In the genomic region with DNA sequence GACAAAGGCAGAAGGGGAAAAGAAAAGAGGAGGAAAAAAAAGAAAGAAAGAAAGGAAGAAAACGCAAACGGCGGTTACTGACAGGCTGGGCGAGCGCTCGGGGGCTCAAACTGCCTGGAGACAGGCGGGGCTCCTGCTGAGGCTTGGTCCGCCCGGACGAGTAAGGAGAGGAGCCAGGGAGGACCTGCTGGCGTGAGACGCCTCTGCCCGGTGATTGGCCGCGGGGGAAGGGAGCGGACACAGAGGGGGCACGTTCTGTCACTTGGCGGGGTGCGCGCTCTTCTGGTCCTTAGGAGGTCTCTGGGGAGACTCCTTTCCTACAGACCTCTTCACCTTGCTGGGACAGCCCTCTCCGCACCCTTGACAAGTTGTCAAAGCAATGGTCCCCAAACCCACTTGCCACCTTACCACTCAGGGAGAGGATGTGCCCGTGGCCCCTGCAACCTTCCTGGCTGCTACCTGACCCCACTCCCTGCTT, we compare ENCODE assay signal across 8 cellular contexts. TPM values are rescaled to one million over a fixed set of nuclear protein-coding genes. Genes with fewer than 3 reads are reported as not detected.
DNase-seq lines count a peak whose midpoint lies in the region; ATAC-seq and TF ChIP-seq lines count a peak whose summit lies in the region.

No MANE protein-coding gene starts in this region.

- peak overlapping the region; percentile 94 for H3K4me3 ChIP-seq in cardiac muscle cell
- H3K4me3 ChIP-seq in sigmoid colon, result peak overlapping the region; percentile 37 to 72 (median 68)

- no peaks in the 10 kb centered on the region for H3K27me3 ChIP-seq in cardiac muscle cell
- peaks cover 0 to 11% (median 0%) of the 10 kb centered on the region in 3 donors for H3K27me3 ChIP-seq in sigmoid colon

- intact Hi-C loops in sigmoid colon (cut with DNase I), result loop anchor here (2.0 to 5.0 kb wide), 2 partner anchors 96 to 446 kb away; partner anchors contain the start of gene GPBP1L1

- ATAC-seq in GM19463 (IDR thresholded peaks at IDR 0.05; ENCODE audit: unreplicated experiment), result peak; percentile 45
- ATAC-seq in HG03469 (IDR thresholded peaks at IDR 0.05; ENCODE audit: unreplicated experiment), result peak; percentile 18
- ATAC-seq in activated CD4-positive, CD25-positive, alpha-beta regulatory T cell treated with anti-CD3 and anti-CD28 coated beads, Interleukin-2, amount 50 U/mL, for 24 hours, result peak; percentile 47 to 48

- H3K4me1 ChIP-seq in cardiac muscle cell (ENCODE audit: low read depth) (peaks cover 19% of the 10 kb centered on the region), sigmoid colon (peaks cover 0 to 32% (median 15%) of the 10 kb centered on the region in 4 donors)

- DNase-seq in NCI-H1092 (lab: John Stamatoyannopoulos, UW) (peak; percentile 91), NCI-H1092 treated with DMSO at 0.1 percent for 48 hours (lab: John Stamatoyannopoulos, UW) (no peak), cardiac muscle cell (ENCODE audit: low read depth in 1 of 2, low spot score in 1 of 2) (peak in 1 of 2 donors; percentile 77), sigmoid colon (no peak)
- DNase-seq in activated effector memory CD4-positive, alpha-beta T cell treated with anti-CD3 and anti-CD28 coated beads, Interleukin-2, amount 50 U/mL, for 16 hours, result no peak

- H3K9me3 ChIP-seq in cardiac muscle cell (ENCODE audit: low read depth) (no peaks in the 10 kb centered on the region), sigmoid colon (no peaks in the 10 kb centered on the region)

- TF ChIP-seq EP300 in sigmoid colon (IDR thresholded peaks at IDR 0.05), result no peak

- H3K27ac ChIP-seq in cardiac muscle cell (peak overlapping the region; percentile 100), sigmoid colon (peak overlapping the region; percentile 91 to 94 (median 92))

- TF ChIP-seq CTCF in cardiac muscle cell (IDR thresholded peaks at IDR 0.05; ENCODE audit: low read depth, low read length), result no peak
- no peak for TF ChIP-seq CTCF in sigmoid colon (IDR thresholded peaks at IDR 0.05)

- TF ChIP-seq POLR2A in sigmoid colon (IDR thresholded peaks at IDR 0.05), result no peak

- no peaks in the 10 kb centered on the region for H3K36me3 ChIP-seq in cardiac muscle cell
- no peaks in the 10 kb centered on the region for H3K36me3 ChIP-seq in sigmoid colon

- 1% methylated on average over 22 of the region's 22 CpGs for WGBS in sigmoid colon, 2 donors

RNA-seq across cellular contexts. Expression of gene PIK3R3, which starts 0.8 kb away (rescaled TPM):
- total RNA-seq in cardiac muscle cell, result 6.4 and 9.0 TPM in 2 replicates
- 6.2 and 11.5 TPM in 2 replicates for polyA plus RNA-seq in cardiac muscle cell
- total RNA-seq in sigmoid colon, result 10 to 100 TPM in 2 of 4 donors, 1 to 10 TPM in 2; 6.2 to 11.6 (median 9.4) TPM
- 1 to 10 TPM; 2.4 to 7.0 (median 3.9) TPM for polyA plus RNA-seq in sigmoid colon

RNA-seq across cellular contexts. Expression of gene TSPAN1, which starts 41.7 kb away (rescaled TPM):
- total RNA-seq in cardiac muscle cell, result not detected in 2 replicates
- not detected in 2 replicates for polyA plus RNA-seq in cardiac muscle cell
- total RNA-seq in sigmoid colon, result 1 to 10 TPM in 2 of 4 donors, under 1 TPM in 2; 0.95 to 8.9 (median 2.2) TPM
- 1,000 to 10,000 TPM in 1 of 3 donors, 100 to 1,000 TPM in 2; 300 to 1,233 (median 443) TPM for polyA plus RNA-seq in sigmoid colon

RNA-seq across cellular contexts. Expression of gene P3R3URF, which starts 43.1 kb away (rescaled TPM):
- total RNA-seq in cardiac muscle cell (not detected in 2 replicates), sigmoid colon (not detected)
- polyA plus RNA-seq in cardiac muscle cell (not detected in 2 replicates), sigmoid colon (not detected)
